7 cellular contexts compared by ENCODE assay signal in the genomic region with DNA sequence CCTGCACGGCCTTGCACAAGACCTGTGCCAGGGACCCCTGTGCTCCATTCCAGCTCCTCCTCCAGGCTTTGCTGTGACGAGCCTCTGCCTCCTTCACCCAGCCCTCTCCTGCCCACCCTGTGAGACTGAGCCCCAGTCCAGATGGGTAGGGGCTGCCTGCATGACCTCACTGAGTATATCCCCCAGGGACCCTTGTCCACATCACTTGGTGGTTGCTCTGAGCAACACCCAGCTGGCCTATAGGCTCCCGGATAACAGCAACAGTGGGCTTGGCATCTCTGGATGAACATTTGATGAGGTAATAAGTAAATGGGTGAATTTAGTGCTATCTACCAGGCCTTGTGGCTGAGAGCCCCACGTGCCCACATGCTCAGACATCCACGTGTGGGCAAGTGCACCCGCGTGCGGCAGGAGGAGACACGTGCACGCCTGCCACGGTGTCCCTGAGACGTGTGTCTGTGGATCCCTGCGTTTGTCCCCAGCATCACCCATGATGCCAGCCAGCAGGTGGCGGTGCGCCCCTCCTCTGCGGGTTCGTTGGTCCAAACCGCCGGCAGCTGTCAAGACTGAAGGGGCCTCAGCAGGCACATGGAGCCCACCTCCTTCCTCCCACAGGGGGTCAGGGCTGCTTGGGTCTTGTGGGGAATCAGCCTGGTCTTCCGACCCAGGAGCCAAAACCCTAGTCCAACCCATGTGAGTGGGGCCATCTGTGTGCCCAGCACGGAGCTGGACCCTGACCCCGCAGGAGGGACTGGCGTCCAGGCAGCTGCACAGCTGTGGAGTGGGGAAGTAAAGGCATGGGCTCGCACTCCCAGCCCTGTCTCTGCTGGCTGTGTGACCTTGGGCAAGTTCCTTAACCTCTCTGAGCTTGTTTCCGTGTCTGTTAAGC. TPM values are rescaled to one million over a fixed set of nuclear protein-coding genes. Genes with fewer than 3 reads are reported as not detected.
DNase-seq lines count a peak whose midpoint lies in the region; ATAC-seq and TF ChIP-seq lines count a peak whose summit lies in the region.

No MANE protein-coding gene starts in this region.

- H3K4me1 ChIP-seq in trophoblast cell (ENCODE audit: control insufficient read depth in 1 of 2, insufficient read depth in 2 of 2, low read length in 2 of 2) (peaks cover 4 to 6% of the 10 kb centered on the region in 2 experiments), tibial nerve (peaks cover 0 to 33% (median 16%) of the 10 kb centered on the region in 4 donors)

- no peak overlapping the region for H4K91ac ChIP-seq in trophoblast cell (ENCODE audit: low read depth, low read length)

- no peak overlapping the region for H2BK5ac ChIP-seq in trophoblast cell (ENCODE audit: low read depth, low read length, poor library complexity)

- no peak overlapping the region for H3K27ac ChIP-seq in trophoblast cell (ENCODE audit: low read depth, low read length)
- no peak overlapping the region for H3K27ac ChIP-seq in tibial nerve

- no peak overlapping the region for H3K23ac ChIP-seq in trophoblast cell (ENCODE audit: low read length)

- H3K4me3 ChIP-seq in NB4 (ENCODE audit: low read depth, low read length) (no peak overlapping the region), trophoblast cell (ENCODE audit: low read depth, low read length) (peak overlapping the region; percentile 11), tibial nerve (no peak overlapping the region)

- no peak overlapping the region for H3K14ac ChIP-seq in trophoblast cell (ENCODE audit: low read length)

- H3K4ac ChIP-seq in trophoblast cell (ENCODE audit: low read depth, low read length): no peak overlapping the region

- DNase-seq in NB4 (ENCODE audit: low read depth) (peak; percentile 87), glomerular visceral epithelial cell (ENCODE audit: extremely low spot score) (peak; percentile 77), trophoblast cell (peak; percentile 73 to 87), tibial nerve (ENCODE audit: low spot score in 2 of 2) (peak; percentile 81 to 89)
- peak; percentile 89 for DNase-seq in activated naive CD4-positive, alpha-beta T cell treated with Interleukin-2 at 50 U/mL for 16 hours

- no peak overlapping the region for H2BK12ac ChIP-seq in trophoblast cell (ENCODE audit: low read length)

- no peaks in the 10 kb centered on the region for H3K79me1 ChIP-seq in trophoblast cell (ENCODE audit: low read length)

- no peaks in the 10 kb centered on the region for H3K79me2 ChIP-seq in trophoblast cell (ENCODE audit: control insufficient read depth, insufficient read depth, low read length, poor library complexity)

- H3K36me3 ChIP-seq in trophoblast cell (ENCODE audit: control insufficient read depth in 1 of 2, insufficient read depth in 2 of 2, low read length in 2 of 2) (no peaks in the 10 kb centered on the region), tibial nerve (no peaks in the 10 kb centered on the region)

- no peak overlapping the region for H2AK5ac ChIP-seq in trophoblast cell (ENCODE audit: low read length)

- H3K18ac ChIP-seq in trophoblast cell (ENCODE audit: low read length): no peak overlapping the region

- no peak for TF ChIP-seq POLR2A in NB4 (IDR thresholded peaks at IDR 0.05; ENCODE audit: extremely low read depth, insufficient read length)
- TF ChIP-seq POLR2A in tibial nerve (IDR thresholded peaks at IDR 0.05): no peak

- H3K27me3 ChIP-seq in trophoblast cell (ENCODE audit: insufficient read depth, low read length): no peaks in the 10 kb centered on the region
- H3K27me3 ChIP-seq in tibial nerve: no peaks in the 10 kb centered on the region

- no peak overlapping the region for H4K8ac ChIP-seq in trophoblast cell (ENCODE audit: low read depth, low read length)

- no peak overlapping the region for H4K12ac ChIP-seq in trophoblast cell (ENCODE audit: low read depth, low read length)

- WGBS in trophoblast cell (ENCODE audit: extremely low coverage, insufficient coverage, insufficient read length): no CpG with 5 or more reads among the region's 25 CpGs
- WGBS in tibial nerve, 2 donors: 12 to 19% methylated on average over 18 to 25 of the region's 25 CpGs

- H3K9me3 ChIP-seq in trophoblast cell (ENCODE audit: insufficient read depth, low read depth, low read length): peaks cover 2% of the 10 kb centered on the region
- no peaks in the 10 kb centered on the region for H3K9me3 ChIP-seq in tibial nerve

- no peak overlapping the region for H3K9ac ChIP-seq in trophoblast cell (ENCODE audit: low read length)

- H3K4me2 ChIP-seq in trophoblast cell (ENCODE audit: low read length): no peak overlapping the region

- TF ChIP-seq CTCF in NB4 (IDR thresholded peaks at IDR 0.05; ENCODE audit: low read depth, low read length) (peak; percentile 86), tibial nerve (IDR thresholded peaks at IDR 0.05) (peak; percentile 79 to 97 (median 85))

- H2AFZ ChIP-seq in trophoblast cell (ENCODE audit: insufficient read depth, low read length, poor library complexity): no peak overlapping the region

- no peak overlapping the region for H2BK120ac ChIP-seq in trophoblast cell (ENCODE audit: insufficient read depth, low read length, poor library complexity)

- ATAC-seq in GM18502 (IDR thresholded peaks at IDR 0.05; ENCODE audit: poor library complexity, unreplicated experiment) (peak; percentile 39), SK-N-SH treated with all-trans-retinoic acid at 6 μM for 48 hours (peak; percentile 94)

- peak in 1 of 2 donors; percentile 54 for TF ChIP-seq EP300 in tibial nerve (IDR thresholded peaks at IDR 0.05)

TF ChIP-seq in SK-N-SH treated with all-trans-retinoic acid at 6 μM for 48 hours, 23 proteins besides CTCF, POLR2A, EP300 and RAD21:
- peak; percentile 65; the same call in 1 of the 2 replicates for TF ChIP-seq ARNTL (CRISPR knock-in tag; IDR thresholded peaks at IDR 0.05; ENCODE audit: borderline replicate concordance, low read depth)
- no peak for TF ChIP-seq BACH2 (CRISPR knock-in tag; IDR thresholded peaks at IDR 0.05; ENCODE audit: borderline replicate concordance)
- TF ChIP-seq ZFP30 (CRISPR knock-in tag; IDR thresholded peaks at IDR 0.05): no peak

RNA-seq across cellular contexts. Expression of a gene that starts 45.9 kb away (rescaled TPM):
- not detected in 2 replicates for polyA plus RNA-seq in trophoblast cell (2013)
- total RNA-seq in tibial nerve: 100 to 1,000 TPM in 1 of 4 donors, 10 to 100 TPM in 3; 40.9 to 182 (median 48.5) TPM
